Comparison of ENCODE assay signal across 9 cellular contexts in genomic region chr1:207925210-207925609, GRCh38. TPM values are rescaled to one million over a fixed set of nuclear protein-coding genes. Genes with fewer than 3 reads are reported as not detected.
A peak's percentile ranks its signal among the peaks of the same experiment; 100 is the strongest.
DNase-seq lines count a peak whose midpoint lies in the region; ATAC-seq and TF ChIP-seq lines count a peak whose summit lies in the region.
"Had no signal": no experiment of that assay in that cellular context is flagged by ENCODE, and none has a peak within 500 bp of the region (broad histone marks: within the 10 kb centered on the region; RNA-seq: fewer than 3 reads in every experiment).

No MANE protein-coding gene starts in this region.

- no peak for ATAC-seq in GM19467 (IDR thresholded peaks at IDR 0.05; ENCODE audit: unreplicated experiment)
- no peak for ATAC-seq in activated T-cell treated with anti-CD3 and anti-CD28 coated beads, Interleukin-2, amount 50 U/mL, for 4 hours

- no peak overlapping the region for H4K91ac ChIP-seq in mesenchymal stem cell (ENCODE audit: low read length)

- no peak overlapping the region for H3K23ac ChIP-seq in mesenchymal stem cell (ENCODE audit: low read length in 2 of 2)

- no peaks in the 10 kb centered on the region for H3K4me1 ChIP-seq in endodermal cell (ENCODE audit: control insufficient read depth, insufficient read depth, low read length)
- H3K4me1 ChIP-seq in mesenchymal stem cell (ENCODE audit: control insufficient read depth, insufficient read depth, low read depth, low read length), result peaks cover 6% of the 10 kb centered on the region

- no peak overlapping the region for H3K4me3 Mint-ChIP-seq in endodermal cell
- H3K4me3 Mint-ChIP-seq in activated T-cell treated with anti-CD3 and anti-CD28 coated beads, Interleukin-2, amount 50 U/mL, for 24 hours, result no peak overlapping the region
- H3K4me3 Mint-ChIP-seq in activated T-cell treated with anti-CD3 and anti-CD28 coated beads, Interleukin-2, amount 50 U/mL, for 4 hours, result no peak overlapping the region

- H3K36me3 Mint-ChIP-seq in endodermal cell (ENCODE audit: low read depth), result no peaks in the 10 kb centered on the region
- H3K36me3 Mint-ChIP-seq in activated T-cell treated with anti-CD3 and anti-CD28 coated beads, Interleukin-2, amount 50 U/mL, for 24 hours (ENCODE audit: low read depth), result no peaks in the 10 kb centered on the region
- no peaks in the 10 kb centered on the region for H3K36me3 Mint-ChIP-seq in activated T-cell treated with anti-CD3 and anti-CD28 coated beads, Interleukin-2, amount 50 U/mL, for 4 hours (ENCODE audit: insufficient read depth)

- H2BK15ac ChIP-seq in mesenchymal stem cell (ENCODE audit: low read depth, poor library complexity, severe bottlenecking), result no peak overlapping the region

- H3K27me3 ChIP-seq in endodermal cell (ENCODE audit: control insufficient read depth, insufficient read depth, low read length, poor library complexity, severe bottlenecking) (peaks cover 15% of the 10 kb centered on the region), mesenchymal stem cell (ENCODE audit: control insufficient read depth in 1 of 2, insufficient read depth in 1 of 2, low read length in 2 of 2) (peaks cover 0 to 4% of the 10 kb centered on the region in 2 experiments)

- H3K4me2 ChIP-seq in mesenchymal stem cell (ENCODE audit: low read length, poor library complexity, severe bottlenecking), result no peak overlapping the region

- H2BK12ac ChIP-seq in mesenchymal stem cell (ENCODE audit: low read length in 2 of 2), result no peak overlapping the region

- no peak overlapping the region for H3K4ac ChIP-seq in mesenchymal stem cell (ENCODE audit: low read depth in 1 of 2, low read length in 2 of 2)

- H4K8ac ChIP-seq in mesenchymal stem cell (ENCODE audit: low read length), result no peak overlapping the region

- no peaks in the 10 kb centered on the region for H3K36me3 ChIP-seq in endodermal cell (ENCODE audit: control insufficient read depth, insufficient read depth, low read length)
- no peaks in the 10 kb centered on the region for H3K36me3 ChIP-seq in mesenchymal stem cell (ENCODE audit: control insufficient read depth in 1 of 2, insufficient read depth in 2 of 2, low read depth in 1 of 2, low read length in 2 of 2)

- H3K79me1 ChIP-seq in mesenchymal stem cell (replicated peaks; ENCODE audit: low read length, poor library complexity, severe bottlenecking), result no peaks in the 10 kb centered on the region

- no peak for TF ChIP-seq CTCF in AG10803 (conservative IDR thresholded peaks at IDR 0.05; ENCODE audit: low read length)
- TF ChIP-seq CTCF in endodermal cell (conservative IDR thresholded peaks at IDR 0.05), result no peak

- no peak overlapping the region for H2BK5ac ChIP-seq in mesenchymal stem cell (ENCODE audit: low read depth, low read length, poor library complexity, severe bottlenecking)

- H3K27me3 Mint-ChIP-seq in endodermal cell (ENCODE audit: insufficient read depth), result peaks cover 22% of the 10 kb centered on the region
- H3K27me3 Mint-ChIP-seq in activated T-cell treated with anti-CD3 and anti-CD28 coated beads, Interleukin-2, amount 50 U/mL, for 24 hours, result peaks cover 45% of the 10 kb centered on the region
- peaks cover 26% of the 10 kb centered on the region for H3K27me3 Mint-ChIP-seq in activated T-cell treated with anti-CD3 and anti-CD28 coated beads, Interleukin-2, amount 50 U/mL, for 4 hours (ENCODE audit: low read depth)

- H2BK120ac ChIP-seq in mesenchymal stem cell (ENCODE audit: low read depth, low read length), result no peak overlapping the region

- peaks cover 12% of the 10 kb centered on the region for H3K4me1 Mint-ChIP-seq in endodermal cell
- H3K4me1 Mint-ChIP-seq in activated T-cell treated with anti-CD3 and anti-CD28 coated beads, Interleukin-2, amount 50 U/mL, for 24 hours (ENCODE audit: low read depth), result no peaks in the 10 kb centered on the region
- H3K4me1 Mint-ChIP-seq in activated T-cell treated with anti-CD3 and anti-CD28 coated beads, Interleukin-2, amount 50 U/mL, for 4 hours (ENCODE audit: low read depth), result no peaks in the 10 kb centered on the region

- no peak overlapping the region for H2AK5ac ChIP-seq in mesenchymal stem cell (ENCODE audit: low read length, severe bottlenecking)

- H3K9ac ChIP-seq in endodermal cell (ENCODE audit: extremely low read depth, low read length, poor library complexity, severe bottlenecking) (no peak overlapping the region), mesenchymal stem cell (ENCODE audit: low read length) (peak overlapping the region; percentile 56)

- peak; percentile 60 for DNase-seq in AG10803 (ENCODE audit: low read depth)
- DNase-seq in endodermal cell, result peak; percentile 75
- peak; percentile 16 for DNase-seq in mesenchymal stem cell
- no peak for DNase-seq in SIG-M5 (lab: John Stamatoyannopoulos, UW)
- no peak for DNase-seq in activated T-cell treated with anti-CD3 and anti-CD28 coated beads, Interleukin-2, amount 50 U/mL, for 24 hours
- DNase-seq in activated T-cell treated with anti-CD3 and anti-CD28 coated beads, Interleukin-2, amount 50 U/mL, for 4 hours, result no peak
- DNase-seq: central memory CD4-positive, alpha-beta T cell had no signal

- 33 to 51% methylated on average over 7 to 8 of the region's 8 CpGs for WGBS in endodermal cell (ENCODE audit: insufficient coverage in 1 of 2, insufficient read length in 1 of 2), 2 experiments
- 12% methylated on average over 8 of the region's 8 CpGs for WGBS in mesenchymal stem cell

- H3K4me3 ChIP-seq in AG10803 (ENCODE audit: low read length) (no peak overlapping the region), endodermal cell (ENCODE audit: low read length) (no peak overlapping the region), mesenchymal stem cell (ENCODE audit: insufficient read depth in 1 of 2, low read depth in 1 of 2, low read length in 2 of 2) (no peak overlapping the region)

- TF ChIP-seq RAD21 in Ishikawa (IDR thresholded peaks at IDR 0.05; ENCODE audit: low read depth), result no peak

- H3K27ac ChIP-seq in endodermal cell (ENCODE audit: low read depth, low read length) (no peak overlapping the region), mesenchymal stem cell (ENCODE audit: low read length, poor library complexity, severe bottlenecking) (no peak overlapping the region)

- H3K9me3 ChIP-seq in endodermal cell (ENCODE audit: control insufficient read depth, low read length), result peaks cover 5% of the 10 kb centered on the region
- H3K9me3 ChIP-seq in mesenchymal stem cell (ENCODE audit: control insufficient read depth, low read length), result peaks cover 3% of the 10 kb centered on the region

- peak overlapping the region; percentile 85 for H2AFZ ChIP-seq in mesenchymal stem cell (ENCODE audit: low read depth, low read length)

- no peak for TF ChIP-seq EP300 in Ishikawa (IDR thresholded peaks at IDR 0.05; ENCODE audit: borderline replicate concordance)

- H3K14ac ChIP-seq in mesenchymal stem cell (ENCODE audit: low read length in 2 of 2), result no peak overlapping the region

- no peak overlapping the region for H3K27ac Mint-ChIP-seq in endodermal cell
- no peak overlapping the region for H3K27ac Mint-ChIP-seq in activated T-cell treated with anti-CD3 and anti-CD28 coated beads, Interleukin-2, amount 50 U/mL, for 24 hours

- no peak overlapping the region for H3K18ac ChIP-seq in mesenchymal stem cell (ENCODE audit: low read depth in 1 of 2, low read length in 2 of 2)

- H3K9me3 Mint-ChIP-seq in endodermal cell, result no peaks in the 10 kb centered on the region
- H3K9me3 Mint-ChIP-seq in activated T-cell treated with anti-CD3 and anti-CD28 coated beads, Interleukin-2, amount 50 U/mL, for 24 hours, result no peaks in the 10 kb centered on the region
- H3K9me3 Mint-ChIP-seq in activated T-cell treated with anti-CD3 and anti-CD28 coated beads, Interleukin-2, amount 50 U/mL, for 4 hours, result no peaks in the 10 kb centered on the region

TF ChIP-seq in Ishikawa, 13 proteins besides CTCF, POLR2A, EP300 and RAD21:
- TF ChIP-seq TCF12 (IDR thresholded peaks at IDR 0.05; ENCODE audit: low read depth), result no peak
- TF ChIP-seq, protein P1, sequence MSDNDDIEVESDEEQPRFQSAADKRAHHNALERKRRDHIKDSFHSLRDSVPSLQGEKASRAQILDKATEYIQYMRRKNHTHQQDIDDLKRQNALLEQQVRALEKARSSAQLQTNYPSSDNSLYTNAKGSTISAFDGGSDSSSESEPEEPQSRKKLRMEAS (IDR thresholded peaks at IDR 0.05), result peak; percentile 39; the same call in 1 of the 2 replicates

RNA-seq across cellular contexts. Expression of gene CD34, which starts 14.3 kb away (rescaled TPM):
- 1 to 10 TPM; 1.6 to 6.9 TPM for total RNA-seq in endodermal cell
- polyA plus RNA-seq in endodermal cell (2013, experiment 1 of 2), result 1.2 TPM
- polyA plus RNA-seq in endodermal cell (2013, experiment 2 of 2), result 0.99 TPM
- 0.10 TPM for polyA plus RNA-seq in mesenchymal stem cell (2013, experiment 1 of 2)
- polyA plus RNA-seq in mesenchymal stem cell (2013, experiment 2 of 2), result 0.10 TPM
- under 1 TPM; 0.05 to 0.20 (median 0.08) TPM for total RNA-seq in activated T-cell treated with anti-CD3 and anti-CD28 coated beads, Interleukin-2, amount 50 U/mL, for 4 hours

Comparison
In these comparisons a context has a peak if more than half of its experiments do, and no peak if none do; other contexts are left out.
1. DNase-seq: peak in AG10803 (single experiment), endodermal cell (single experiment) and mesenchymal stem cell (single experiment); none in SIG-M5 (single experiment), activated T-cell treated with anti-CD3 and anti-CD28 coated beads, Interleukin-2, amount 50 U/mL, for 24 hours (single experiment) and activated T-cell treated with anti-CD3 and anti-CD28 coated beads, Interleukin-2, amount 50 U/mL, for 4 hours (single experiment).